7 cellular contexts compared by ENCODE assay signal in genomic region chr9:33290994-33291397, GRCh38. TPM values are rescaled to one million over a fixed set of nuclear protein-coding genes. Genes with fewer than 3 reads are reported as not detected.
DNase-seq lines count a peak whose midpoint lies in the region; ATAC-seq and TF ChIP-seq lines count a peak whose summit lies in the region.

No MANE protein-coding gene starts in this region.

- H3K27ac Mint-ChIP-seq in endodermal cell (peak overlapping the region; percentile 99), osteocyte (ENCODE audit: unreplicated experiment) (peak overlapping the region; percentile 100)

- DNase-seq in NT2/D1 (ENCODE audit: low read depth, low spot score) (no peak), endodermal cell (no peak), osteocyte (ENCODE audit: extremely low spot score, unreplicated experiment) (no peak), GM19240 (ENCODE audit: insufficient read length, low spot score) (no peak), NCI-H1417 (lab: John Stamatoyannopoulos, UW) (no peak), SKM-1 treated with dmso at 0.1 percent for 144 hours (lab: John Stamatoyannopoulos, UW; ENCODE audit: unreplicated experiment) (no peak)

- H3K4me1 ChIP-seq in NT2/D1 (ENCODE audit: insufficient read depth, insufficient read length) (peaks cover 2% of the 10 kb centered on the region), endodermal cell (ENCODE audit: control insufficient read depth, insufficient read depth, low read length) (no peaks in the 10 kb centered on the region)

- 0 to 20% methylated on average over 3 to 10 of the region's 10 CpGs for WGBS in endodermal cell (ENCODE audit: insufficient coverage in 1 of 2, insufficient read length in 1 of 2), 2 experiments

- H3K4me3 Mint-ChIP-seq in endodermal cell (peak overlapping the region; percentile 99), osteocyte (ENCODE audit: unreplicated experiment) (peak overlapping the region; percentile 100)

- peaks cover 17% of the 10 kb centered on the region for H3K36me3 Mint-ChIP-seq in endodermal cell (ENCODE audit: low read depth)
- peaks cover 16% of the 10 kb centered on the region for H3K36me3 Mint-ChIP-seq in osteocyte (ENCODE audit: unreplicated experiment)

- H3K9ac ChIP-seq in NT2/D1 (ENCODE audit: insufficient read length, low read depth) (peak overlapping the region; percentile 92), endodermal cell (ENCODE audit: extremely low read depth, low read length, poor library complexity, severe bottlenecking) (peak overlapping the region; percentile 99)

- ATAC-seq in GM19328 (IDR thresholded peaks at IDR 0.05; ENCODE audit: unreplicated experiment), result peak; percentile 3

- H3K9me3 ChIP-seq in NT2/D1 (ENCODE audit: insufficient read depth, low read length), result no peaks in the 10 kb centered on the region
- H3K9me3 ChIP-seq in endodermal cell (ENCODE audit: control insufficient read depth, low read length), result no peaks in the 10 kb centered on the region

- H3K27me3 ChIP-seq in NT2/D1 (ENCODE audit: insufficient read depth, insufficient read length), result no peaks in the 10 kb centered on the region
- H3K27me3 ChIP-seq in endodermal cell (ENCODE audit: control insufficient read depth, insufficient read depth, low read length, poor library complexity, severe bottlenecking), result no peaks in the 10 kb centered on the region

- no peak overlapping the region for H3K27ac ChIP-seq in endodermal cell (ENCODE audit: low read depth, low read length)

- H3K4me1 Mint-ChIP-seq in endodermal cell, result peaks cover 10% of the 10 kb centered on the region
- peaks cover 34% of the 10 kb centered on the region for H3K4me1 Mint-ChIP-seq in osteocyte (ENCODE audit: unreplicated experiment)

- H3K9me3 Mint-ChIP-seq in endodermal cell (no peaks in the 10 kb centered on the region), osteocyte (ENCODE audit: unreplicated experiment) (no peaks in the 10 kb centered on the region)

- H3K27me3 Mint-ChIP-seq in endodermal cell (ENCODE audit: insufficient read depth), result no peaks in the 10 kb centered on the region
- no peaks in the 10 kb centered on the region for H3K27me3 Mint-ChIP-seq in osteocyte (ENCODE audit: unreplicated experiment)

- H3K4me3 ChIP-seq in NT2/D1 (ENCODE audit: insufficient read length, low read depth), result peak overlapping the region; percentile 87
- H3K4me3 ChIP-seq in endodermal cell (ENCODE audit: low read length), result peak overlapping the region; percentile 85

- H3K36me3 ChIP-seq in NT2/D1 (ENCODE audit: insufficient read depth, insufficient read length, low read length), result peaks cover 42% of the 10 kb centered on the region
- H3K36me3 ChIP-seq in endodermal cell (ENCODE audit: control insufficient read depth, insufficient read depth, low read length), result peaks cover 39% of the 10 kb centered on the region

- TF ChIP-seq CTCF in endodermal cell (conservative IDR thresholded peaks at IDR 0.05) (no peak), osteocyte (IDR thresholded peaks at IDR 0.05) (no peak)

RNA-seq across cellular contexts. Expression of gene NFX1, which starts 0.7 kb away (rescaled TPM):
- total RNA-seq in endodermal cell (10 to 100 TPM; 23.1 to 24.0 TPM), osteocyte (36.1 and 39.9 TPM in 2 replicates)
- 20.8 TPM for polyA plus RNA-seq in endodermal cell (2013, experiment 1 of 2)
- 19.0 TPM for polyA plus RNA-seq in endodermal cell (2013, experiment 2 of 2)

RNA-seq across cellular contexts. Expression of gene CHMP5, which starts 26.1 kb away (rescaled TPM):
- 10 to 100 TPM; 62.9 to 80.2 TPM for total RNA-seq in endodermal cell
- 74.3 TPM for polyA plus RNA-seq in endodermal cell (2013, experiment 1 of 2)
- 78.1 TPM for polyA plus RNA-seq in endodermal cell (2013, experiment 2 of 2)
- total RNA-seq in osteocyte, result 63.7 and 64.4 TPM in 2 replicates

RNA-seq across cellular contexts. Expression of gene BAG1, which starts 26.5 kb away (rescaled TPM):
- total RNA-seq in endodermal cell (10 to 100 TPM; 38.7 to 39.9 TPM), osteocyte (64.5 and 73.9 TPM in 2 replicates)
- polyA plus RNA-seq in endodermal cell (2013, experiment 1 of 2), result 41.7 TPM
- 38.9 TPM for polyA plus RNA-seq in endodermal cell (2013, experiment 2 of 2)

RNA-seq across cellular contexts. Expression of gene SPINK4, which starts 51.0 kb away (rescaled TPM):
- total RNA-seq in endodermal cell, result 1 to 10 TPM; 1.3 to 1.4 TPM
- not detected for polyA plus RNA-seq in endodermal cell (2013, experiment 1 of 2)
- polyA plus RNA-seq in endodermal cell (2013, experiment 2 of 2), result not detected
- not detected in 2 replicates for total RNA-seq in osteocyte
